8 cellular contexts compared by ENCODE assay signal in the genomic region with DNA sequence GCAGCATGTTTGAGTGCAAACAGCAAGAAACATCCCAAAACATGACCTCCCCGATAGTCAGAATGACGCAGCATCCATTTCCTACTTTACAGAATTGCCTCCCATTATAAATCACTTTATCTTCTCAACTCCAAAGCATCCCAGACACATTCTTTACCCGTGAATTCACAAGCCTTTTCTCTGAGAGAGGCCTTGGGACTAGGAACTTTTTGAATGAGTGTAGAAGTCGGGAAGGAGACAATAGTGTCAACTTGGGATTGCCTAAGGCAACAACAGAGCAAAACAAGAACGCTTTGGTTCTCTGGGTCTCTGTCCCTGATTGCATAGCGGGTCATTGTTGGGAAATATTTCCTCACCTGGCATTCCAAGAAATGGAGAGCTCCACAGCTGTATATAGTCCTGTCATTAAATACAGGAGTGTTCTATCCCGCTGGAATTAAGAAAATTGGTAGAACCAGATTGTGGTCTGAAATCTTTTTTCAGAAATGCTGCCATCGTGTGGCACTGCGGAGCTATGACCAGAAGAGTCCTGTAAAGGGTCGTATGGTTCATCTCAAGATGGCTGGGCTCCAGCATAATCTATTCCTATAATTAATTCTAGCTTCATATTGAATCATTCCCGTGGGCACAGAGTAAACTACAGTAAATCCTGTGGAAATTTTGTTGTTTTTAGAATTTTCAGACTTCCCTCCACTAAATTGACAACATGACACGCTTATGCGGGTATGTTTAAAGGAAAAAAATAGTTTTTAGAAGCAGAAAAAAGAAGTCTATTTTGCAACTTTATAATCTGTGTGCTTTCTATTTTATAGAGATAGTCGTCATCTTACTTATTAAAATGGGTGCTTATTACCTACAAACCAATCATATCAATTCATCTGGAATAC. TPM values are rescaled to one million over a fixed set of nuclear protein-coding genes. Genes with fewer than 3 reads are reported as not detected.
DNase-seq lines count a peak whose midpoint lies in the region; ATAC-seq, FAIRE-seq and TF ChIP-seq lines count a peak whose summit lies in the region.

No MANE protein-coding gene starts in this region.

- in situ Hi-C loops in K562 (cut with MboI): loop anchor here (10.0 kb wide), 1 partner anchor 119 kb away; no protein-coding TSS in a partner anchor

- no peak overlapping the region for H2AFZ ChIP-seq in K562 (ENCODE audit: low read depth, low read length)

- DNase-seq in GDM1 (lab: John Stamatoyannopoulos, UW): peak; percentile 25
- peak; percentile 16 for DNase-seq in Jurkat, Clone E6-1 (ENCODE audit: low read depth, low spot score)
- peak; percentile 65 for DNase-seq in RPMI7951 (ENCODE audit: low read depth)
- DNase-seq in K562 (ENCODE audit: extremely low read depth in 1 of 4, low spot score in 3 of 4): peak; percentile 30 to 47 (median 38)
- DNase-seq in skeletal muscle cell (ENCODE audit: low read depth): peak; percentile 84
- DNase-seq in posterior vena cava (ENCODE audit: low spot score): no peak

- TF ChIP-seq EP300 in K562 (IDR thresholded peaks at IDR 0.05; ENCODE audit: low read length): no peak

- H3K4me1 ChIP-seq in K562 (replicated peaks in 1 of 2; ENCODE audit: control insufficient read depth in 2 of 2, insufficient read depth in 2 of 2, low read length in 2 of 2) (no peaks in the 10 kb centered on the region), iPS-15b (ENCODE audit: control insufficient read depth, insufficient read depth, low read length) (peaks cover 6% of the 10 kb centered on the region)

- H3K27ac ChIP-seq in K562 (ENCODE audit: extremely low read depth, low read depth, low read length): no peak overlapping the region

- H3K27me3 ChIP-seq in K562 (ENCODE audit: control insufficient read depth in 2 of 2, insufficient read depth in 2 of 2, low read length in 2 of 2) (peaks cover 4% of the 10 kb centered on the region in 2 experiments; a peak in 1 of 5 replicates), iPS-15b (ENCODE audit: control insufficient read depth, insufficient read depth, low read length) (no peaks in the 10 kb centered on the region)

- POLR2A ChIA-PET in K562 (lab: Yijun Ruan, JAX): no interaction called here

- no peaks in the 10 kb centered on the region for H4K20me1 ChIP-seq in K562 (replicated peaks; ENCODE audit: control insufficient read depth, insufficient read depth, low read length)

- 7% methylated on average over 14 of the region's 14 CpGs for WGBS in K562 (ENCODE audit: insufficient coverage, low coverage, missing lambda C conversion rate)

- TF ChIP-seq CTCF in K562 (IDR thresholded peaks at IDR 0.05 in 2 of 3, conservative IDR thresholded peaks at IDR 0.05 in 1 of 3; ENCODE audit: insufficient read depth in 2 of 3, low read depth in 1 of 3, low read length in 3 of 3): peak; percentile 59 to 71 (median 69)

- ATAC-seq in GM21717 (IDR thresholded peaks at IDR 0.05; ENCODE audit: unreplicated experiment) (peak; percentile 67), K562 (peak; percentile 89)

- CTCF ChIA-PET in K562 (lab: Yijun Ruan, JAX; ENCODE audit: low intra/inter-chr PET ratio): interaction anchor here (0.6 to 2.4 kb wide), 3 partner anchors 7 to 120 kb away, joined by 3 to 11 read pairs (median 3); no protein-coding TSS in a partner anchor

- no peak for TF ChIP-seq POLR2A in K562 (conservative IDR thresholded peaks at IDR 0.05)

- BruUV-seq in K562 (replicated peaks; lab: Mats Ljungman, UMichigan): no TSS peak

- no peak overlapping the region for H3K4me3 ChIP-seq in Jurkat, Clone E6-1 (ENCODE audit: low read length)
- no peak overlapping the region for H3K4me3 ChIP-seq in K562
- peak overlapping the region; percentile 40 for H3K4me3 ChIP-seq in iPS-15b (ENCODE audit: low read depth, low read length)
- peak overlapping the region; percentile 15 for H3K4me3 ChIP-seq in skeletal muscle cell (ENCODE audit: low read depth, low read length)

- no peaks in the 10 kb centered on the region for H3K79me2 ChIP-seq in K562 (ENCODE audit: control insufficient read depth, insufficient read depth, low read length)

- H3K9ac ChIP-seq in K562 (ENCODE audit: insufficient read depth in 1 of 2, low read depth in 2 of 2, low read length in 2 of 2) (no peak overlapping the region), iPS-15b (ENCODE audit: low read depth, low read length) (no peak overlapping the region)

- no peaks in the 10 kb centered on the region for H3K9me1 ChIP-seq in K562 (ENCODE audit: control insufficient read depth, insufficient read depth, low read length)

- H3K9me3 ChIP-seq in K562 (replicated peaks; ENCODE audit: control insufficient read depth, insufficient read depth, low read depth, low read length): no peaks in the 10 kb centered on the region
- H3K9me3 ChIP-seq in iPS-15b (ENCODE audit: control insufficient read depth, insufficient read depth, low read length): no peaks in the 10 kb centered on the region

- intact Hi-C loops in K562 (cut with micrococcal nuclease) (loop anchor here (1.0 to 5.0 kb wide), 2 partner anchors 120 to 296 kb away; no protein-coding TSS in a partner anchor), posterior vena cava (cut with DNase I) (loop anchor here in 1 of 2 donors (5.0 kb wide), 1 partner anchor 121 kb away; no protein-coding TSS in a partner anchor)

- no peak overlapping the region for H3K4me2 ChIP-seq in K562 (ENCODE audit: insufficient read depth, low read length)

- TF ChIP-seq RAD21 in K562 (CRISPR knock-in tag; conservative IDR thresholded peaks at IDR 0.05 in 1 of 2, IDR thresholded peaks at IDR 0.05 in 1 of 2): peak; percentile 53 to 63

- peak; percentile 72 for FAIRE-seq in K562 (lab: Jason Lieb, UNC)

- no peaks in the 10 kb centered on the region for H3K36me3 ChIP-seq in K562 (ENCODE audit: control insufficient read depth, insufficient read depth, low read length)
- H3K36me3 ChIP-seq in iPS-15b (ENCODE audit: control insufficient read depth, insufficient read depth, low read length): no peaks in the 10 kb centered on the region

TF ChIP-seq in K562, 482 proteins besides CTCF, POLR2A, EP300 and RAD21 (continues in another document):
- TF ChIP-seq, protein P1, sequence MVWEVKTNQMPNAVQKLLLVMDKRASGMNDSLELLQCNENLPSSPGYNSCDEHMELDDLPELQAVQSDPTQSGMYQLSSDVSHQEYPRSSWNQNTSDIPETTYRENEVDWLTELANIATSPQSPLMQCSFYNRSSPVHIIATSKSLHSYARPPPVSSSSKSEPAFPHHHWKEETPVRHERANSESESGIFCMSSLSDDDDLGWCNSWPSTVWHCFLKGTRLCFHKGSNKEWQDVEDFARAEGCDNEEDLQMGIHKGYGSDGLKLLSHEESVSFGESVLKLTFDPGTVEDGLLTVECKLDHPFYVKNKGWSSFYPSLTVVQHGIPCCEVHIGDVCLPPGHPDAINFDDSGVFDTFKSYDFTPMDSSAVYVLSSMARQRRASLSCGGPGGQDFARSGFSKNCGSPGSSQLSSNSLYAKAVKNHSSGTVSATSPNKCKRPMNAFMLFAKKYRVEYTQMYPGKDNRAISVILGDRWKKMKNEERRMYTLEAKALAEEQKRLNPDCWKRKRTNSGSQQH (CRISPR knock-in tag; IDR thresholded peaks at IDR 0.05): no peak

RNA-seq across cellular contexts. Expression of a gene that starts 2.0 kb away (rescaled TPM):
- not detected for polyA plus RNA-seq in Jurkat, Clone E6-1 (2012; ENCODE audit: insufficient read depth, insufficient read length)
- 2.6 and 3.1 TPM in 2 replicates for total RNA-seq in RPMI7951 (2014; rRNA removed; shearing (Covaris generic))
- total RNA-seq in K562 (2011; cell fraction: chromatin; rRNA removed; ENCODE audit: low replicate concordance): not detected in 2 replicates
- total RNA-seq in K562 (2011; cell fraction: nucleolus; rRNA removed): not detected in 2 replicates
- not detected in 2 replicates for total RNA-seq in K562 (2011; cell fraction: nucleoplasm; rRNA removed)
- total RNA-seq in K562 (2014; rRNA removed): not detected in 2 replicates
- not detected in 2 replicates for total RNA-seq in K562 (2014; rRNA removed; fragmentation: Illumina TruSeq; extraction: Trizol)
- not detected in 2 replicates for total RNA-seq in K562 (2015; rRNA removed; fragmentation: Illumina TruSeq; extraction: Trizol)
- total RNA-seq in K562 (2021): 0.64 and 0.81 TPM in 2 replicates
- not detected in 2 replicates for polyA plus RNA-seq in K562 (2011; rRNA removed)
- polyA plus RNA-seq in K562 (2011; cell fraction: cytosol; rRNA removed): 0.16 TPM in 1 of 2 replicates, not detected in the other
- not detected in 2 replicates for polyA plus RNA-seq in K562 (2011; cell fraction: nucleus; rRNA removed)
- polyA plus RNA-seq in K562 (2012): 0.11 TPM in 1 of 2 replicates, not detected in the other
- polyA plus RNA-seq in K562 (2014; fragmentation: Illumina TruSeq; extraction: Trizol): not detected in 2 replicates
- polyA plus RNA-seq in K562 (2014; fragmentation: Nextera tagmentation; extraction: Ambion mirVana): under 1 TPM in 1 of 2 experiments, not detected in 1; 0.10 TPM
- not detected in 2 replicates for polyA plus RNA-seq in K562 (2014; rRNA removed)
- polyA minus RNA-seq in K562 (2011; rRNA and poly(A)+ RNA removed): not detected in 2 replicates
- polyA minus RNA-seq in K562 (2011; cell fraction: cytosol; rRNA and poly(A)+ RNA removed): 1.1 TPM in 1 of 2 replicates, not detected in the other
- not detected in 2 replicates for polyA minus RNA-seq in K562 (2011; cell fraction: nucleus; rRNA and poly(A)+ RNA removed)
- total RNA-seq in posterior vena cava: 100 to 1,000 TPM; 179 to 553 TPM

RNA-seq across cellular contexts. Expression of a gene that starts 33.9 kb away (rescaled TPM):
- polyA plus RNA-seq in Jurkat, Clone E6-1 (2012; ENCODE audit: insufficient read depth, insufficient read length): 11.3 TPM
- 25.1 and 29.1 TPM in 2 replicates for total RNA-seq in RPMI7951 (2014; rRNA removed; shearing (Covaris generic))
- total RNA-seq in K562 (2011; cell fraction: chromatin; rRNA removed; ENCODE audit: low replicate concordance): 1.6 and 2.1 TPM in 2 replicates
- total RNA-seq in K562 (2011; cell fraction: nucleolus; rRNA removed): 0.50 and 1.1 TPM in 2 replicates
- total RNA-seq in K562 (2011; cell fraction: nucleoplasm; rRNA removed): 0.53 and 0.59 TPM in 2 replicates
- total RNA-seq in K562 (2014; rRNA removed): 0.12 and 0.45 TPM in 2 replicates
- total RNA-seq in K562 (2014; rRNA removed; fragmentation: Illumina TruSeq; extraction: Trizol): 0.58 and 0.89 TPM in 2 replicates
- total RNA-seq in K562 (2015; rRNA removed; fragmentation: Illumina TruSeq; extraction: Trizol): 0.87 and 1.2 TPM in 2 replicates
- 0.45 and 0.47 TPM in 2 replicates for total RNA-seq in K562 (2021)
- 0.35 and 0.57 TPM in 2 replicates for polyA plus RNA-seq in K562 (2011; rRNA removed)
- polyA plus RNA-seq in K562 (2011; cell fraction: cytosol; rRNA removed): 0.06 and 0.34 TPM in 2 replicates
- 0.53 and 1.3 TPM in 2 replicates for polyA plus RNA-seq in K562 (2011; cell fraction: nucleus; rRNA removed)
- 0.39 and 0.96 TPM in 2 replicates for polyA plus RNA-seq in K562 (2012)
- polyA plus RNA-seq in K562 (2014; fragmentation: Illumina TruSeq; extraction: Trizol): 0.34 and 0.36 TPM in 2 replicates
- polyA plus RNA-seq in K562 (2014; fragmentation: Nextera tagmentation; extraction: Ambion mirVana): under 1 TPM; 0.11 to 0.14 TPM
- polyA plus RNA-seq in K562 (2014; rRNA removed): 0.38 and 0.49 TPM in 2 replicates
- polyA minus RNA-seq in K562 (2011; rRNA and poly(A)+ RNA removed): 1.0 and 1.7 TPM in 2 replicates
- 0.29 and 0.64 TPM in 2 replicates for polyA minus RNA-seq in K562 (2011; cell fraction: cytosol; rRNA and poly(A)+ RNA removed)
- 0.27 and 1.1 TPM in 2 replicates for polyA minus RNA-seq in K562 (2011; cell fraction: nucleus; rRNA and poly(A)+ RNA removed)
- total RNA-seq in posterior vena cava: 10 to 100 TPM; 58.1 to 93.8 TPM

Comparison
In these comparisons a context has a peak if more than half of its experiments do, and no peak if none do; other contexts are left out.
1. H3K4me3 ChIP-seq: peak in iPS-15b (single experiment) and skeletal muscle cell (single experiment); none in Jurkat, Clone E6-1 (single experiment) and K562 (single experiment).
2. RNA of a gene that starts 2.0 kb away (total RNA-seq): 179 to 553 TPM in posterior vena cava; 2.6 to 3.1 TPM in RPMI7951 and 0.64 to 0.81 TPM in K562; every median in the first group is over 10 times any median in the second.